In the genomic region with DNA sequence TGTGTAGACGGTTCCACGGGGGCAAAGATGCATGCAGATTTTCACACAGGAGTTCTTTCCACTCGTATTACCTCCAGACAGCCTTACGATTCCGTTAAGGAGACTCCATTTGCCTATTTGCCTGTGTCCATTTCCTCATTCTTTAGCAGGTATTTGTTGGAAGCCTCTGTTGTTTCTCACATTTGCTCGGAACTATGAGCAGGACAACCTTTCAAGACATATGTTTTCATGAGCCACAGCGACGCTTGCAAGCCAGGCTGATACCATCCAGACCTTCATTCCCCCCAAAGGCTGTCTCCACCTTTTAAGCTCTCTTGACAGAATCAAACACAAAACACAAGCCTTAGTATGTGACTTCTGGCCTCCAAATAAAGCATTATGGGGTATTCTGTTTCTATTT, we compare ENCODE assay signal across 25 cellular contexts.
"Had no signal": no experiment of that assay in that cellular context is flagged by ENCODE, and none has a peak within 500 bp of the region (broad histone marks: within the 10 kb centered on the region; RNA-seq: fewer than 3 reads in every experiment).

No MANE protein-coding gene starts in this region.

- H3K27ac Mint-ChIP-seq: activated CD4-positive, alpha-beta memory T cell treated with anti-CD3 and anti-CD28 coated beads for 36 hours; activated CD4-positive, alpha-beta T cell treated with anti-CD3 and anti-CD28 coated beads for 36 hours; activated CD4-positive, alpha-beta T cell treated with anti-CD3 and anti-CD28 coated beads, Interleukin-2, amount 10 ng/mL, durations not matched to agents 24 days and 14 days; activated naive CD8-positive, alpha-beta T cell; dendritic cell treated with granulocyte-macrophage colony-stimulating factor and Interleukin-4, amounts not matched to agents 40 ng/mL and 50 ng/mL, for 4 days; endodermal cell had no signal

- H3K36me3 ChIP-seq: brain microvascular endothelial cell had no signal

- H3K4me3 ChIP-seq: coronary artery, dorsolateral prefrontal cortex had no signal

- H3K27ac ChIP-seq: brain microvascular endothelial cell, coronary artery, dorsolateral prefrontal cortex had no signal

- H3K9me3 Mint-ChIP-seq: central memory CD8-positive, alpha-beta T cell had no signal

- H3K4me3 Mint-ChIP-seq: activated CD4-positive, alpha-beta memory T cell treated with anti-CD3 and anti-CD28 coated beads for 36 hours; activated CD4-positive, alpha-beta T cell treated with anti-CD3 and anti-CD28 coated beads for 36 hours; activated CD4-positive, alpha-beta T cell treated with anti-CD3 and anti-CD28 coated beads, Interleukin-2, amount 10 ng/mL, durations not matched to agents 24 days and 14 days; activated naive CD8-positive, alpha-beta T cell; activated T-cell treated with anti-CD3 and anti-CD28 coated beads, Interleukin-2, amount 50 U/mL, for 4 hours; central memory CD8-positive, alpha-beta T cell; dendritic cell treated with granulocyte-macrophage colony-stimulating factor and Interleukin-4, amounts not matched to agents 40 ng/mL and 50 ng/mL, for 4 days; endodermal cell had no signal

- H3K27me3 Mint-ChIP-seq: activated CD4-positive, alpha-beta memory T cell treated with anti-CD3 and anti-CD28 coated beads for 36 hours; activated CD4-positive, alpha-beta T cell treated with anti-CD3 and anti-CD28 coated beads for 36 hours; activated CD4-positive, alpha-beta T cell treated with anti-CD3 and anti-CD28 coated beads, Interleukin-2, amount 10 ng/mL, durations not matched to agents 24 days and 14 days; activated naive CD8-positive, alpha-beta T cell; activated T-helper 17 cell treated with anti-CD3 and anti-CD28 coated beads, Interleukin-2, amount 50 U/mL, for 72 hours; central memory CD8-positive, alpha-beta T cell; dendritic cell treated with granulocyte-macrophage colony-stimulating factor and Interleukin-4, amounts not matched to agents 40 ng/mL and 50 ng/mL, for 4 days had no signal

- ATAC-seq: activated CD4-positive, alpha-beta T cell treated with anti-CD3 and anti-CD28 coated beads for 36 hours; activated T-cell treated with anti-CD3 and anti-CD28 coated beads, Interleukin-2, amount 50 U/mL, for 4 hours; activated T-helper 17 cell treated with anti-CD3 and anti-CD28 coated beads, Interleukin-2, amount 50 U/mL, for 72 hours; esophagus mucosa had no signal

- H3K4me1 Mint-ChIP-seq: endodermal cell had no signal

- H3K27me3 ChIP-seq: brain microvascular endothelial cell, dorsolateral prefrontal cortex had no signal

- DNase-seq: activated CD4-positive, alpha-beta memory T cell treated with anti-CD3 and anti-CD28 coated beads for 36 hours; activated CD4-positive, alpha-beta T cell treated with anti-CD3 and anti-CD28 coated beads for 36 hours; activated CD4-positive, alpha-beta T cell treated with anti-CD3 and anti-CD28 coated beads, Interleukin-2, amount 10 ng/mL, durations not matched to agents 24 days and 14 days; activated CD4-positive, CD25-positive, alpha-beta regulatory T cell; activated CD4-positive, CD25-positive, alpha-beta regulatory T cell treated with anti-CD3 and anti-CD28 coated beads, Interleukin-2, amount 50 U/mL, for 72 hours; activated effector memory CD4-positive, alpha-beta T cell treated with Interleukin-2 at 50 U/mL for 16 hours; activated gamma-delta T cell treated with Interleukin-2 at 50 U/mL for 16 hours; activated naive CD4-positive, alpha-beta T cell treated with anti-CD3 and anti-CD28 coated beads, Interleukin-2, amount 50 U/mL, for 16 hours; activated naive CD4-positive, alpha-beta T cell treated with Interleukin-2 at 50 U/mL for 16 hours; activated T-cell treated with anti-CD3 and anti-CD28 coated beads, Interleukin-2, amount 50 U/mL, for 4 hours; amniotic stem cell; anterior cingulate cortex; brain microvascular endothelial cell; dorsolateral prefrontal cortex; effector memory CD4-positive, alpha-beta T cell; endodermal cell; foreskin fibroblast; glutamatergic neuron; T-helper 2 cell had no signal
